In genomic region chr12:91099836-91100235, GRCh38 we compare ENCODE assay signal across 22 cellular contexts. TPM values are rescaled to one million over a fixed set of nuclear protein-coding genes. Genes with fewer than 3 reads are reported as not detected.
DNase-seq lines count a peak whose midpoint lies in the region; ATAC-seq and TF ChIP-seq lines count a peak whose summit lies in the region.
"Had no signal": no experiment of that assay in that cellular context is flagged by ENCODE, and none has a peak within 500 bp of the region (broad histone marks: within the 10 kb centered on the region; RNA-seq: fewer than 3 reads in every experiment).

No MANE protein-coding gene starts in this region.

- H3K4me1 Mint-ChIP-seq in naive thymus-derived CD8-positive, alpha-beta T cell = peaks cover 0 to 3% (median 0%) of the 10 kb centered on the region in 4 donors
- H3K4me1 Mint-ChIP-seq: IgD-negative memory B cell had no signal

- POLR2A ChIA-PET in naive thymus-derived CD8-positive, alpha-beta T cell (lab: Charles Lee) = no interaction called here

- peaks cover 0 to 4% (median 0%) of the 10 kb centered on the region in 5 donors for H3K27me3 Mint-ChIP-seq in naive thymus-derived CD8-positive, alpha-beta T cell
- H3K27me3 Mint-ChIP-seq: IgD-negative memory B cell had no signal

- ATAC-seq in naive thymus-derived CD8-positive, alpha-beta T cell = no peak
- ATAC-seq: CD8-positive, alpha-beta T cell; Right ventricle myocardium inferior had no signal

- H3K27me3 ChIP-seq in SJSA1 (replicated peaks) (no peaks in the 10 kb centered on the region), hepatocyte (no peaks in the 10 kb centered on the region), suprapubic skin (no peaks in the 10 kb centered on the region)

- TF ChIP-seq CTCF in hepatocyte (IDR thresholded peaks at IDR 0.05; ENCODE audit: poor library complexity) = no peak
- no peak for TF ChIP-seq CTCF in suprapubic skin (IDR thresholded peaks at IDR 0.05)

- H4K20me1 ChIP-seq in hepatocyte (ENCODE audit: insufficient read depth, poor library complexity, severe bottlenecking) = no peaks in the 10 kb centered on the region

- H3K4me3 ChIP-seq in SJSA1 (no peak overlapping the region), hepatocyte (no peak overlapping the region), suprapubic skin (no peak overlapping the region)

- H3K4me3 Mint-ChIP-seq in naive thymus-derived CD8-positive, alpha-beta T cell = no peak overlapping the region
- H3K4me3 Mint-ChIP-seq: CD8-positive, alpha-beta T cell; IgD-negative memory B cell had no signal

- H3K36me3 Mint-ChIP-seq in naive thymus-derived CD8-positive, alpha-beta T cell = no peaks in the 10 kb centered on the region
- H3K36me3 Mint-ChIP-seq: CD8-positive, alpha-beta T cell; IgD-negative memory B cell had no signal

- WGBS in hepatocyte (ENCODE audit: low lambda C conversion rate, missing lambda C conversion rate) = 45% methylated on average over 2 of the region's 2 CpGs
- WGBS in suprapubic skin = 76% methylated on average over 2 of the region's 2 CpGs

- DNase-seq in DMS114 treated with DMSO at 0.1 percent for 48 hours (lab: John Stamatoyannopoulos, UW; ENCODE audit: unreplicated experiment) (peak; percentile 61), SJSA1 (ENCODE audit: low read depth in 1 of 2, low spot score in 2 of 2) (peak; percentile 61 to 87), hepatocyte (ENCODE audit: low spot score) (no peak), suprapubic skin (ENCODE audit: low spot score in 2 of 2) (no peak), AML-193 (lab: John Stamatoyannopoulos, UW) (no peak)
- no peak for DNase-seq in naive thymus-derived CD8-positive, alpha-beta T cell
- DNase-seq in activated CD4-positive, CD25-positive, alpha-beta regulatory T cell (lab: John Stamatoyannopoulos, UW) = no peak
- no peak for DNase-seq in activated CD4-positive, alpha-beta T cell treated with anti-CD3 and anti-CD28 coated beads, Interleukin-2, amount 50 U/mL, for 48 hours
- DNase-seq: C1 segment of cervical spinal cord; CD8-positive, alpha-beta T cell; DMS53; GDM1; NCI-H1417 treated with DMSO at 0.1 percent for 48 hours; NCI-H187; NCI-H2107; NCI-H446 treated with DMSO at 0.1 percent for 48 hours; NCI-H526 treated with DMSO at 0.1 percent for 48 hours; OCI-M1 had no signal

- peaks cover 39% of the 10 kb centered on the region for H3K36me3 ChIP-seq in SJSA1
- H3K36me3 ChIP-seq in hepatocyte (replicated peaks; ENCODE audit: insufficient read depth, low read depth) = no peaks in the 10 kb centered on the region
- H3K36me3 ChIP-seq in suprapubic skin = no peaks in the 10 kb centered on the region

- peak overlapping the region; percentile 15 for H3K4me2 ChIP-seq in hepatocyte

- no peaks in the 10 kb centered on the region for H3K9me2 ChIP-seq in hepatocyte (replicated peaks; ENCODE audit: insufficient read depth)

- H3K27ac Mint-ChIP-seq in naive thymus-derived CD8-positive, alpha-beta T cell = no peak overlapping the region
- H3K27ac Mint-ChIP-seq: CD8-positive, alpha-beta T cell; IgD-negative memory B cell had no signal

- TF ChIP-seq POLR2A in suprapubic skin (IDR thresholded peaks at IDR 0.05) = no peak

- no peaks in the 10 kb centered on the region for H3K9me3 ChIP-seq in SJSA1 (replicated peaks)
- H3K9me3 ChIP-seq in hepatocyte (ENCODE audit: low read depth) = no peaks in the 10 kb centered on the region
- H3K9me3 ChIP-seq in suprapubic skin = no peaks in the 10 kb centered on the region

- no peak overlapping the region for H2AFZ ChIP-seq in hepatocyte

- H3K27ac ChIP-seq in SJSA1 (peak overlapping the region; percentile 78), hepatocyte (peak overlapping the region; percentile 63), suprapubic skin (peak overlapping the region; percentile 42)

- peaks cover 42% of the 10 kb centered on the region for H3K4me1 ChIP-seq in SJSA1 (replicated peaks)
- peaks cover 28% of the 10 kb centered on the region for H3K4me1 ChIP-seq in hepatocyte (ENCODE audit: insufficient read depth)
- no peaks in the 10 kb centered on the region for H3K4me1 ChIP-seq in suprapubic skin

- no peak for TF ChIP-seq EP300 in suprapubic skin (IDR thresholded peaks at IDR 0.05)

- H3K9me3 Mint-ChIP-seq in naive thymus-derived CD8-positive, alpha-beta T cell = no peaks in the 10 kb centered on the region
- H3K9me3 Mint-ChIP-seq: CD8-positive, alpha-beta T cell; IgD-negative memory B cell had no signal

- peaks cover 6% of the 10 kb centered on the region for H3K79me2 ChIP-seq in hepatocyte

RNA-seq across cellular contexts. Expression of gene LUM, which starts 11.5 kb away (rescaled TPM):
- 505 and 812 TPM in 2 replicates for total RNA-seq in SJSA1 (2014; rRNA removed; shearing (Covaris generic))
- total RNA-seq in hepatocyte (1,782 and 2,030 TPM in 2 replicates), suprapubic skin (10 to 100 TPM in 3 of 4 donors, 1 to 10 TPM in 1; 7.5 to 26.0 (median 14.1) TPM)
- polyA plus RNA-seq in hepatocyte = 1,853 and 2,098 TPM in 2 replicates
- total RNA-seq in naive thymus-derived CD8-positive, alpha-beta T cell = not detected
- not detected for polyA plus RNA-seq in naive thymus-derived CD8-positive, alpha-beta T cell
- total RNA-seq: A673; CD8-positive, alpha-beta T cell; H1 had no signal
- polyA plus RNA-seq: H1, IgD-negative memory B cell had no signal

RNA-seq across cellular contexts. Expression of gene KERA, which starts 42.0 kb away (rescaled TPM):
- total RNA-seq in SJSA1 (2014; rRNA removed; shearing (Covaris generic)) = 41.1 and 72.5 TPM in 2 replicates
- total RNA-seq in hepatocyte = 0.10 TPM in 1 of 2 replicates, not detected in the other
- 0.34 and 0.97 TPM in 2 replicates for polyA plus RNA-seq in hepatocyte
- not detected for total RNA-seq in suprapubic skin
- total RNA-seq in naive thymus-derived CD8-positive, alpha-beta T cell = not detected
- polyA plus RNA-seq in naive thymus-derived CD8-positive, alpha-beta T cell = not detected
- total RNA-seq: A673; CD8-positive, alpha-beta T cell; H1; Right ventricle myocardium inferior had no signal
- polyA plus RNA-seq: H1, IgD-negative memory B cell had no signal

Comparison
In these comparisons a context has a peak if more than half of its experiments do, and no peak if none do; other contexts are left out.
1. DNase-seq: peak in DMS114 treated with DMSO at 0.1 percent for 48 hours (single experiment) and SJSA1 (2 of 2); none in hepatocyte (single experiment), suprapubic skin (0 of 2), naive thymus-derived CD8-positive, alpha-beta T cell (0 of 10), activated CD4-positive, CD25-positive, alpha-beta regulatory T cell (0 of 4), activated CD4-positive, alpha-beta T cell treated with anti-CD3 and anti-CD28 coated beads, Interleukin-2, amount 50 U/mL, for 48 hours (0 of 2) and AML-193 (0 of 2).
2. RNA of gene LUM, which starts 11.5 kb away (total RNA-seq): 1,782 to 2,030 TPM in hepatocyte and 505 to 812 TPM in SJSA1; 7.5 to 26.0 TPM in suprapubic skin and not detected in naive thymus-derived CD8-positive, alpha-beta T cell; every median in the first group is over 10 times any median in the second.
3. RNA of gene KERA, which starts 42.0 kb away (total RNA-seq): 41.1 to 72.5 TPM in SJSA1; 0.10 TPM in hepatocyte, not detected in suprapubic skin and not detected in naive thymus-derived CD8-positive, alpha-beta T cell; every median in the first group is over 10 times any median in the second.
4. Peak in every context shown above with its lines, with median percentiles within 50 percentile points of each other: H3K27ac ChIP-seq.